16 cellular contexts compared by ENCODE assay signal in genomic region chr16:84379008-84379730, GRCh38. TPM values are rescaled to one million over a fixed set of nuclear protein-coding genes. Genes with fewer than 3 reads are reported as not detected.
DNase-seq lines count a peak whose midpoint lies in the region; ATAC-seq and TF ChIP-seq lines count a peak whose summit lies in the region.
"Had no signal": no experiment of that assay in that cellular context is flagged by ENCODE, and none has a peak within 500 bp of the region (broad histone marks: within the 10 kb centered on the region; RNA-seq: fewer than 3 reads in every experiment).

No MANE protein-coding gene starts in this region.

- no peak overlapping the region for H2BK20ac ChIP-seq in H9 (ENCODE audit: low read depth, low read length, poor library complexity, severe bottlenecking)

- H2BK120ac ChIP-seq in H9 (ENCODE audit: low read depth, low read length, poor library complexity, severe bottlenecking) = no peak overlapping the region

- no peak overlapping the region for H4K8ac ChIP-seq in H9 (replicated peaks; ENCODE audit: insufficient read length, low read depth, low read length)

- intact Hi-C loops in uterus (cut with DNase I; ENCODE audit: low total_unique reads) = no loop called here

- H3K9me3 Mint-ChIP-seq in WTC11 (peaks cover 7% of the 10 kb centered on the region), mesothelial cell of epicardium (peaks cover 3% of the 10 kb centered on the region), H9 (peaks cover 2 to 4% of the 10 kb centered on the region in 2 experiments; a peak in 4 of 5 replicates)

- H3K18ac ChIP-seq in H9 (ENCODE audit: insufficient read length, low read depth, low read length) = no peak overlapping the region

- H3K4ac ChIP-seq in H9 (ENCODE audit: low read depth, low read length) = no peak overlapping the region

- H3K27me3 ChIP-seq in BLaER1 = no peaks in the 10 kb centered on the region
- no peaks in the 10 kb centered on the region for H3K27me3 ChIP-seq in BLaER1 treated with 17β-estradiol and CSF1 and Interleukin-3, amounts not matched to agents 10 nM and 100 nM
- no peaks in the 10 kb centered on the region for H3K27me3 ChIP-seq in H9 (ENCODE audit: insufficient read depth, low read length)
- H3K27me3 ChIP-seq in uterus = no peaks in the 10 kb centered on the region

- TF ChIP-seq CTCF in WTC11 (IDR thresholded peaks at IDR 0.05) (no peak), mesothelial cell of epicardium (IDR thresholded peaks at IDR 0.05; ENCODE audit: unreplicated experiment) (no peak), H9 (conservative IDR thresholded peaks at IDR 0.05) (no peak), uterus (IDR thresholded peaks at IDR 0.05) (no peak)

- no peak overlapping the region for H4K5ac ChIP-seq in H9 (ENCODE audit: insufficient read length, low read depth, low read length)

- H3K27me3 Mint-ChIP-seq in WTC11 (ENCODE audit: low read depth) = no peaks in the 10 kb centered on the region
- H3K27me3 Mint-ChIP-seq in mesothelial cell of epicardium (ENCODE audit: low read depth) = peaks cover 4% of the 10 kb centered on the region
- H3K27me3 Mint-ChIP-seq in H9 (ENCODE audit: low read depth) = peaks cover 4% of the 10 kb centered on the region

- no peaks in the 10 kb centered on the region for H3K79me1 ChIP-seq in H9 (ENCODE audit: insufficient read depth, low read depth, low read length, poor library complexity, severe bottlenecking)

- no peak overlapping the region for H3K56ac ChIP-seq in H9 (ENCODE audit: insufficient read length, low read depth, low read length)

- TF ChIP-seq POLR2A in uterus (IDR thresholded peaks at IDR 0.05) = no peak

- no peak overlapping the region for H2AK5ac ChIP-seq in H9 (ENCODE audit: insufficient read length, low read length)

- H3K4me2 ChIP-seq in BLaER1 = peak overlapping the region; percentile 54; the same call in 1 of the 2 replicates
- H3K4me2 ChIP-seq in BLaER1 treated with 17β-estradiol and CSF1 and Interleukin-3, amounts not matched to agents 10 nM and 100 nM = peak overlapping the region in 8 of 11 experiments; percentile 21 to 90 (median 54); a peak in 13 of 22 replicates
- H3K4me2 ChIP-seq in H9 (ENCODE audit: insufficient read depth, insufficient read length, low read length) = no peak overlapping the region

- no peak overlapping the region for H3K27ac Mint-ChIP-seq in WTC11
- peak overlapping the region; percentile 47 for H3K27ac Mint-ChIP-seq in mesothelial cell of epicardium
- no peak overlapping the region for H3K27ac Mint-ChIP-seq in H9

- H3K23me2 ChIP-seq in H9 (ENCODE audit: insufficient read length, low read depth, low read length, poor library complexity, severe bottlenecking) = no peaks in the 10 kb centered on the region

- H3K27ac ChIP-seq in BLaER1 (no peak overlapping the region), H9 (ENCODE audit: insufficient read length, low read depth, low read length) (no peak overlapping the region), uterus (no peak overlapping the region)
- peak overlapping the region in 5 of 11 experiments; percentile 6 to 48 (median 16); a peak in 7 of 22 replicates for H3K27ac ChIP-seq in BLaER1 treated with 17β-estradiol and CSF1 and Interleukin-3, amounts not matched to agents 10 nM and 100 nM

- H3T11ph ChIP-seq in H9 (ENCODE audit: low read length) = no peak overlapping the region

- WGBS in H9 (ENCODE audit: extremely low coverage, insufficient read length, low lambda C conversion rate) = no CpG with 5 or more reads among the region's 11 CpGs

- POLR2A ChIA-PET in WTC11 (lab: Charles Lee) = interaction anchor here (0.6 kb wide), 1 partner anchor 192 kb away, joined by 3 read pairs; the partner anchor contains the start of gene TAF1C

- H3K23ac ChIP-seq in H9 (ENCODE audit: insufficient read length, low read depth, low read length) = no peak overlapping the region

- H3K79me2 ChIP-seq in H9 (ENCODE audit: insufficient read depth, low read length) = no peaks in the 10 kb centered on the region

- peaks cover 3% of the 10 kb centered on the region; the same call in 1 of the 2 replicates for H3K36me3 Mint-ChIP-seq in WTC11
- H3K36me3 Mint-ChIP-seq in mesothelial cell of epicardium = no peaks in the 10 kb centered on the region
- no peaks in the 10 kb centered on the region for H3K36me3 Mint-ChIP-seq in H9 (ENCODE audit: insufficient read depth in 1 of 3, low read depth in 3 of 3)

- no peak overlapping the region for H3K9ac ChIP-seq in BLaER1
- H3K9ac ChIP-seq in BLaER1 treated with 17β-estradiol and CSF1 and Interleukin-3, amounts not matched to agents 10 nM and 100 nM = no peak overlapping the region
- no peak overlapping the region for H3K9ac ChIP-seq in H9 (ENCODE audit: extremely low read depth, insufficient read length, low read length)

- no peak overlapping the region for H3K14ac ChIP-seq in H9 (ENCODE audit: insufficient read depth, low read length)

- H3K4me3 ChIP-seq in BLaER1 (no peak overlapping the region), uterus (no peak overlapping the region)
- H3K4me3 ChIP-seq in BLaER1 treated with 17β-estradiol and CSF1 and Interleukin-3, amounts not matched to agents 10 nM and 100 nM = no peak overlapping the region
- H3K4me3 ChIP-seq: GM12878 had no signal

- H2BK12ac ChIP-seq in H9 (ENCODE audit: insufficient read length, low read depth, low read length) = no peak overlapping the region

- no peaks in the 10 kb centered on the region for H3K36me3 ChIP-seq in BLaER1
- no peaks in the 10 kb centered on the region for H3K36me3 ChIP-seq in BLaER1 treated with 17β-estradiol and CSF1 and Interleukin-3, amounts not matched to agents 10 nM and 100 nM
- no peaks in the 10 kb centered on the region for H3K36me3 ChIP-seq in uterus
- H3K36me3 ChIP-seq: BE2C had no signal

- H3K4me1 Mint-ChIP-seq in WTC11 (peaks cover 24% of the 10 kb centered on the region), mesothelial cell of epicardium (peaks cover 20% of the 10 kb centered on the region), H9 (peaks cover 14 to 27% of the 10 kb centered on the region in 2 experiments)

- peaks cover 5% of the 10 kb centered on the region for H3K9me3 ChIP-seq in BLaER1
- H3K9me3 ChIP-seq in BLaER1 treated with 17β-estradiol and CSF1 and Interleukin-3, amounts not matched to agents 10 nM and 100 nM (replicated peaks in 1 of 11) = peaks cover 4 to 18% (median 11%) of the 10 kb centered on the region in 11 experiments; a peak in 21 of 22 replicates
- no peaks in the 10 kb centered on the region for H3K9me3 ChIP-seq in H9 (ENCODE audit: control insufficient read depth, low read depth, low read length)
- H3K9me3 ChIP-seq in uterus = no peaks in the 10 kb centered on the region

- no peak overlapping the region for H4K91ac ChIP-seq in H9 (ENCODE audit: insufficient read length, low read depth, low read length)

- no peak overlapping the region for H2AFZ ChIP-seq in H9 (ENCODE audit: low read length)

- no peak for DNase-seq in WTC11 (ENCODE audit: low spot score)
- DNase-seq in mesothelial cell of epicardium (ENCODE audit: low spot score in 2 of 2, unreplicated experiment in 2 of 2) = no peak
- no peak for DNase-seq in H9
- DNase-seq in uterus = no peak
- DNase-seq in HuH-7 (ENCODE audit: low spot score) = no peak
- DNase-seq: BE2C, H7, IMR-90, NCI-H2029, NCI-H2227 treated with DMSO at 0.1 percent for 48 hours had no signal

- H4K20me1 ChIP-seq in BLaER1 = no peaks in the 10 kb centered on the region
- H4K20me1 ChIP-seq in BLaER1 treated with 17β-estradiol and CSF1 and Interleukin-3, amounts not matched to agents 10 nM and 100 nM = no peaks in the 10 kb centered on the region
- H4K20me1 ChIP-seq in H9 (ENCODE audit: control insufficient read depth, insufficient read depth, insufficient read length) = no peaks in the 10 kb centered on the region

- H3K4me1 ChIP-seq in BLaER1 (peaks cover 39% of the 10 kb centered on the region), H9 (ENCODE audit: insufficient read depth, low read length) (peaks cover 4% of the 10 kb centered on the region; the same call in 1 of the 2 replicates), uterus (no peaks in the 10 kb centered on the region)
- peaks cover 39 to 76% (median 60%) of the 10 kb centered on the region in 10 experiments for H3K4me1 ChIP-seq in BLaER1 treated with 17β-estradiol and CSF1 and Interleukin-3, amounts not matched to agents 10 nM and 100 nM
- H3K4me1 ChIP-seq: BE2C had no signal

- no peak overlapping the region for H2BK5ac ChIP-seq in H9 (ENCODE audit: insufficient read length, low read length)

- H3K4me3 Mint-ChIP-seq in WTC11 (no peak overlapping the region), mesothelial cell of epicardium (no peak overlapping the region), H9 (peak overlapping the region in 1 of 2 experiments; percentile 46; a peak in 1 of 5 replicates)

- CTCF ChIA-PET in WTC11 (lab: Charles Lee) = interaction anchor here (0.9 kb wide), 1 partner anchor 71 kb away, joined by 3 read pairs; no protein-coding TSS in a partner anchor

- peak; percentile 32 for ATAC-seq in WTC11
- no peak for ATAC-seq in GM19452 (IDR thresholded peaks at IDR 0.05; ENCODE audit: unreplicated experiment)
- ATAC-seq: GM12878, PC-3 had no signal

- no peak overlapping the region for H2BK15ac ChIP-seq in H9 (ENCODE audit: low read depth, low read length)

TF ChIP-seq in WTC11, 78 proteins besides CTCF, POLR2A, EP300 and RAD21 (continues in another document):
- TF ChIP-seq IRF2 (CRISPR knock-in tag; IDR thresholded peaks at IDR 0.05; ENCODE audit: borderline replicate concordance, low read depth) = no peak
- TF ChIP-seq ATF6 (CRISPR knock-in tag; IDR thresholded peaks at IDR 0.05) = no peak
- TF ChIP-seq ZNF423 (CRISPR knock-in tag; IDR thresholded peaks at IDR 0.05) = 0 out of 2 replicates have a peak, but pooled peaks have one; percentile 11
- TF ChIP-seq RELA (CRISPR knock-in tag; IDR thresholded peaks at IDR 0.05; ENCODE audit: borderline replicate concordance) = no peak

RNA-seq across cellular contexts. Expression of gene ATP2C2, which starts 10.8 kb away (rescaled TPM):
- 2.4 to 4.3 TPM (median 2.8 TPM) in 3 replicates for total RNA-seq in WTC11 (2021)
- 43.5 to 52.5 TPM (median 47.7 TPM) in 3 replicates for total RNA-seq in mesothelial cell of epicardium
- total RNA-seq in H9 (2021) = 2.8 and 4.0 TPM in 2 replicates
- 1 to 10 TPM in 1 of 4 donors, under 1 TPM in 3; 0.51 to 1.8 (median 0.84) TPM for total RNA-seq in uterus
- total RNA-seq: GM12878, IMR-90, LHCN-M2 had no signal
